ENCODE assay signal across 16 cellular contexts in the genomic region with DNA sequence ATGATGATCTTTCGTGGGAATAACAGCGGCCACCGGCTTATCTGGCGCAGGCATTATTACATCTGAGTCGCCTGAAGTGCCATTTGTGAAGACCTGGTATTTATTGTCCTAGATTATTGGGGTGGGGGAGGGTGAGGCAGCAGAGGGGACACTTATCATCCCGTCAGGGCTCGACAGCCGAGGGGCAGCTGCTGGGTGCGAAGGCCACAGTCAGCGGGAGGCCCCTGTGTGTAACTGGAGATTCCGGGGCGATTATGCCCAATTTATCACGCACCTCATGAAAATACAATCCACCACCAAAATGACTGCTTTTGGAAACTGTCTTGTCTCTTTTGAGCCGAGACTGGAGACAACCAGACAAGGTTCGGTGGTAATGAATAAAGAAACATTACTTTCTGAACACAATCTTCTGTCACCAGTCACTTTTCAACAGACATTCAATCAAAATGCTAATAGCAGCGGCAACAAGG.
DNase-seq lines count a peak whose midpoint lies in the region; ATAC-seq and TF ChIP-seq lines count a peak whose summit lies in the region.
"Had no signal": no experiment of that assay in that cellular context is flagged by ENCODE, and none has a peak within 500 bp of the region (broad histone marks: within the 10 kb centered on the region; RNA-seq: fewer than 3 reads in every experiment).

No MANE protein-coding gene starts in this region.

- H3K9ac ChIP-seq in DND-41 (ENCODE audit: low read depth, low read length): 0 out of 2 replicates have a peak overlapping the region, but pooled peaks have one; percentile 76

- no peak for ATAC-seq in DND-41 (ENCODE audit: insufficient read depth, low read depth)
- ATAC-seq in HG03520 (IDR thresholded peaks at IDR 0.05; ENCODE audit: unreplicated experiment): no peak
- ATAC-seq in HG03354 (IDR thresholded peaks at IDR 0.05; ENCODE audit: poor library complexity, severe bottlenecking, unreplicated experiment): no peak
- ATAC-seq: left ventricle myocardium superior; right lobe of liver; stimulated activated effector memory CD8-positive, alpha-beta T cell treated with anti-CD3 and anti-CD28 coated beads, Interleukin-12 subunit alpha, Interleukin-12 subunit beta, amount 100 ng/mL, for 72 hours; WTC11 had no signal

- no peaks in the 10 kb centered on the region for H3K9me3 ChIP-seq in DND-41 (ENCODE audit: insufficient read depth, low read length, severe bottlenecking)
- H3K9me3 ChIP-seq in SJCRH30 (replicated peaks): no peaks in the 10 kb centered on the region
- H3K9me3 ChIP-seq: right lobe of liver, thoracic aorta had no signal

- peaks cover 68% of the 10 kb centered on the region for H3K36me3 ChIP-seq in DND-41 (ENCODE audit: insufficient read depth, low read length)
- no peaks in the 10 kb centered on the region for H3K36me3 ChIP-seq in SJCRH30
- H3K36me3 ChIP-seq: right lobe of liver, thoracic aorta had no signal

- H3K9me3 Mint-ChIP-seq in nephron progenitor cell: peaks cover 1% of the 10 kb centered on the region
- H3K9me3 Mint-ChIP-seq: activated naive CD4-positive, alpha-beta T cell treated with anti-CD3 and anti-CD28 coated beads, Interleukin-2, amount 10 ng/mL, durations not matched to agents 7 days and 5 days; stimulated activated effector memory CD8-positive, alpha-beta T cell treated with anti-CD3 and anti-CD28 coated beads, Interleukin-12 subunit alpha, Interleukin-12 subunit beta, amount 100 ng/mL, for 72 hours; WTC11 had no signal

- peak overlapping the region; percentile 94 for H3K27ac Mint-ChIP-seq in nephron progenitor cell
- H3K27ac Mint-ChIP-seq: activated naive CD4-positive, alpha-beta T cell treated with anti-CD3 and anti-CD28 coated beads, Interleukin-2, amount 10 ng/mL, durations not matched to agents 7 days and 5 days had no signal

- no peaks in the 10 kb centered on the region for H4K20me1 ChIP-seq in DND-41 (ENCODE audit: insufficient read depth, low read length)

- H3K79me2 ChIP-seq in DND-41 (ENCODE audit: insufficient read depth, low read length): peaks cover 99% of the 10 kb centered on the region

- no peaks in the 10 kb centered on the region for H3K27me3 ChIP-seq in DND-41 (ENCODE audit: insufficient read depth, low read length, poor library complexity)
- no peaks in the 10 kb centered on the region for H3K27me3 ChIP-seq in SJCRH30
- H3K27me3 ChIP-seq: right lobe of liver had no signal

- peaks cover 100% of the 10 kb centered on the region for H3K4me1 Mint-ChIP-seq in nephron progenitor cell

- peak overlapping the region; percentile 98 for H3K27ac ChIP-seq in DND-41 (ENCODE audit: low read length)
- H3K27ac ChIP-seq in SJCRH30: peak overlapping the region; percentile 83
- H3K27ac ChIP-seq: PC-9, right lobe of liver, thoracic aorta had no signal

- DNase-seq in DND-41 (no peak), NCI-H1092 treated with DMSO at 0.1 percent for 48 hours (lab: John Stamatoyannopoulos, UW) (peak; percentile 89), SJCRH30 (peak; percentile 86 to 90), nephron progenitor cell (peak; percentile 39)
- DNase-seq in activated CD8-positive, alpha-beta memory T cell treated with anti-CD3 and anti-CD28 coated beads, Interleukin-2, amount 50 U/mL, for 48 hours: no peak
- DNase-seq: activated CD4-positive, alpha-beta T cell treated with anti-CD3 and anti-CD28 coated beads, Interleukin-2, amount 50 U/mL, for 48 hours; activated naive CD4-positive, alpha-beta T cell treated with anti-CD3 and anti-CD28 coated beads, Interleukin-2, amount 10 ng/mL, durations not matched to agents 7 days and 5 days; left ventricle myocardium superior; PC-9; right lobe of liver; SIG-M5 had no signal

- H3K36me3 Mint-ChIP-seq in nephron progenitor cell (ENCODE audit: low read depth): peaks cover 10% of the 10 kb centered on the region
- H3K36me3 Mint-ChIP-seq: activated naive CD4-positive, alpha-beta T cell treated with anti-CD3 and anti-CD28 coated beads, Interleukin-2, amount 10 ng/mL, durations not matched to agents 7 days and 5 days; stimulated activated effector memory CD8-positive, alpha-beta T cell treated with anti-CD3 and anti-CD28 coated beads, Interleukin-12 subunit alpha, Interleukin-12 subunit beta, amount 100 ng/mL, for 72 hours; WTC11 had no signal

- peaks cover 100% of the 10 kb centered on the region for H3K4me1 ChIP-seq in DND-41 (ENCODE audit: insufficient read depth, low read length)
- H3K4me1 ChIP-seq in SJCRH30: peaks cover 54% of the 10 kb centered on the region
- H3K4me1 ChIP-seq: right lobe of liver had no signal

- no peak for TF ChIP-seq CTCF in DND-41 (IDR thresholded peaks at IDR 0.05; ENCODE audit: borderline replicate concordance, extremely low read depth, low read length, poor library complexity, severe bottlenecking)
- no peak for TF ChIP-seq CTCF in nephron progenitor cell (IDR thresholded peaks at IDR 0.05)

- H3K4me3 Mint-ChIP-seq in nephron progenitor cell: peak overlapping the region; percentile 71
- H3K4me3 Mint-ChIP-seq: activated naive CD4-positive, alpha-beta T cell treated with anti-CD3 and anti-CD28 coated beads, Interleukin-2, amount 10 ng/mL, durations not matched to agents 7 days and 5 days; stimulated activated effector memory CD8-positive, alpha-beta T cell treated with anti-CD3 and anti-CD28 coated beads, Interleukin-12 subunit alpha, Interleukin-12 subunit beta, amount 100 ng/mL, for 72 hours; WTC11 had no signal

- H3K4me2 ChIP-seq in DND-41 (ENCODE audit: insufficient read depth, low read length): no peak overlapping the region
- H3K4me2 ChIP-seq: PC-9 had no signal

- H3K4me3 ChIP-seq in DND-41 (ENCODE audit: low read depth in 1 of 2, low read length in 2 of 2) (no peak overlapping the region), SJCRH30 (no peak overlapping the region)
- H3K4me3 ChIP-seq: PC-9, right lobe of liver, thoracic aorta had no signal

- no peak overlapping the region for H2AFZ ChIP-seq in DND-41 (ENCODE audit: low read depth, low read length)
- H2AFZ ChIP-seq: PC-9 had no signal

- peaks cover 2% of the 10 kb centered on the region for H3K27me3 Mint-ChIP-seq in nephron progenitor cell (ENCODE audit: low read depth, poor library complexity)
- H3K27me3 Mint-ChIP-seq: activated naive CD4-positive, alpha-beta T cell treated with anti-CD3 and anti-CD28 coated beads, Interleukin-2, amount 10 ng/mL, durations not matched to agents 7 days and 5 days had no signal

Comparison
In these comparisons a context has a peak if more than half of its experiments do, and no peak if none do; other contexts are left out.
1. DNase-seq: peak in NCI-H1092 treated with DMSO at 0.1 percent for 48 hours (single experiment), SJCRH30 (2 of 2) and nephron progenitor cell (single experiment); none in DND-41 (single experiment) and activated CD8-positive, alpha-beta memory T cell treated with anti-CD3 and anti-CD28 coated beads, Interleukin-2, amount 50 U/mL, for 48 hours (single experiment).